In the genomic region with DNA sequence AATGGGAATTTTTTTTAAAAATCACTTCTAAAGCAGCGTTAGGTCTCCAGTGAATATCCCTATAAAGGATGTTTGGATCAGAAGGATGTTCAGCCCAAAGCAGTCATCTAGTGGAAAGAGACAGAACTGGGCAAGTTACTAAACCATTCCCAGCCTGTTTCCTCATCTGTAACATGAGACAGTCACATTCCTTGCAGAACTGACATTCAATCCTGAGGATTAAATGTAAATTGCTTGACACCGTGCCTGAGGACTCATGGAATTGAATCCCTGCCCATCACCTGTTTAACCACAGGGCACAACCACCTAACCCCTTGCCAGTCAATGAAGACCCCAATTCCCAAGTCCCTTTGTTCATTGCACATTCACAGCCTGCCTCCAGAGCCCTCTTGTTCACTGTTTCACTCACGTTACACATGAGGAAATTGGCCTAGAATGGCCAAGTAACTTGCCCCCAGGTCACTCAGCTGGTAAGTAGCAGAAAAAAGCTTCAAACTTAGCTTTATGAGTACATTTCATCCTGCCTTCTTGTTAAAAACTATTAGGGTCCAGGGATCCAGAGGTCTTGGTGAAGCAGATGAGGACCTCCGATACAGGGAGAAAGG, we compare ENCODE assay signal across 1 cellular context.
TF ChIP-seq lines count a peak whose summit lies in the region.

No MANE protein-coding gene starts in this region.

TF ChIP-seq in WTC11, 78 proteins besides CTCF, POLR2A, EP300 and RAD21 (continued from another document):
- TF ChIP-seq, protein P1, sequence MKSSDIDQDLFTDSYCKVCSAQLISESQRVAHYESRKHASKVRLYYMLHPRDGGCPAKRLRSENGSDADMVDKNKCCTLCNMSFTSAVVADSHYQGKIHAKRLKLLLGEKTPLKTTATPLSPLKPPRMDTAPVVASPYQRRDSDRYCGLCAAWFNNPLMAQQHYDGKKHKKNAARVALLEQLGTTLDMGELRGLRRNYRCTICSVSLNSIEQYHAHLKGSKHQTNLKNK (CRISPR knock-in tag; IDR thresholded peaks at IDR 0.05) = no peak
- TF ChIP-seq, protein P2, sequence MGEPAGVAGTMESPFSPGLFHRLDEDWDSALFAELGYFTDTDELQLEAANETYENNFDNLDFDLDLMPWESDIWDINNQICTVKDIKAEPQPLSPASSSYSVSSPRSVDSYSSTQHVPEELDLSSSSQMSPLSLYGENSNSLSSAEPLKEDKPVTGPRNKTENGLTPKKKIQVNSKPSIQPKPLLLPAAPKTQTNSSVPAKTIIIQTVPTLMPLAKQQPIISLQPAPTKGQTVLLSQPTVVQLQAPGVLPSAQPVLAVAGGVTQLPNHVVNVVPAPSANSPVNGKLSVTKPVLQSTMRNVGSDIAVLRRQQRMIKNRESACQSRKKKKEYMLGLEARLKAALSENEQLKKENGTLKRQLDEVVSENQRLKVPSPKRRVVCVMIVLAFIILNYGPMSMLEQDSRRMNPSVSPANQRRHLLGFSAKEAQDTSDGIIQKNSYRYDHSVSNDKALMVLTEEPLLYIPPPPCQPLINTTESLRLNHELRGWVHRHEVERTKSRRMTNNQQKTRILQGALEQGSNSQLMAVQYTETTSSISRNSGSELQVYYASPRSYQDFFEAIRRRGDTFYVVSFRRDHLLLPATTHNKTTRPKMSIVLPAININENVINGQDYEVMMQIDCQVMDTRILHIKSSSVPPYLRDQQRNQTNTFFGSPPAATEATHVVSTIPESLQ (CRISPR knock-in tag; IDR thresholded peaks at IDR 0.05) = no peak
- TF ChIP-seq ZNF671 (CRISPR knock-in tag; IDR thresholded peaks at IDR 0.05) (no peak), TEAD4 (CRISPR knock-in tag; IDR thresholded peaks at IDR 0.05) (no peak), TCF7 (CRISPR knock-in tag; IDR thresholded peaks at IDR 0.05; ENCODE audit: low read depth) (no peak), TEAD1 (CRISPR knock-in tag; IDR thresholded peaks at IDR 0.05) (no peak), GRHL2 (CRISPR knock-in tag; IDR thresholded peaks at IDR 0.05; ENCODE audit: insufficient replicate concordance, severe bottlenecking) (no peak), ELF4 (CRISPR knock-in tag; IDR thresholded peaks at IDR 0.05; ENCODE audit: low read depth) (no peak), EMX1 (CRISPR knock-in tag; IDR thresholded peaks at IDR 0.05) (no peak)
